ENCODE assay signal across 20 cellular contexts in genomic region chr16:51540259-51540658, GRCh38.
A peak's percentile ranks its signal among the peaks of the same experiment; 100 is the strongest.
DNase-seq lines count a peak whose midpoint lies in the region; ATAC-seq and TF ChIP-seq lines count a peak whose summit lies in the region.
"Had no signal": no experiment of that assay in that cellular context is flagged by ENCODE, and none has a peak within 500 bp of the region (broad histone marks: within the 10 kb centered on the region; RNA-seq: fewer than 3 reads in every experiment).

No MANE protein-coding gene starts in this region.

- no peaks in the 10 kb centered on the region for H3K9me3 ChIP-seq in ovary
- H3K9me3 ChIP-seq: upper lobe of left lung had no signal

- H3K4me1 Mint-ChIP-seq in HFFc6 (ENCODE audit: low read depth): peaks cover 45% of the 10 kb centered on the region
- no peaks in the 10 kb centered on the region for H3K4me1 Mint-ChIP-seq in activated CD4-positive, alpha-beta T cell treated with anti-CD3 and anti-CD28 coated beads, Interleukin-2, amount 10 ng/mL, durations not matched to agents 7 days and 5 days

- no peaks in the 10 kb centered on the region for H3K79me2 ChIP-seq in ACC112 (ENCODE audit: control insufficient read depth, insufficient read depth, low read length, unreplicated experiment)

- H3K4me3 ChIP-seq in ACC112 (ENCODE audit: low read depth, low read length) (no peak overlapping the region), ovary (no peak overlapping the region)
- H3K4me3 ChIP-seq: lung, upper lobe of left lung had no signal

- H3K4me1 ChIP-seq in ACC112 (ENCODE audit: control insufficient read depth, insufficient read depth, low read length, unreplicated experiment) (peaks cover 26% of the 10 kb centered on the region), foreskin keratinocyte (peaks cover 15% of the 10 kb centered on the region), ovary (ENCODE audit: insufficient read depth) (peaks cover 2% of the 10 kb centered on the region)
- H3K4me1 ChIP-seq: upper lobe of left lung had no signal

- in situ Hi-C loops in GM13976 (cut with MboI; ENCODE audit: low sequenced_read_pairs, unreplicated experiment): no loop called here

- CTCF ChIA-PET in activated CD4-positive, alpha-beta T cell treated with anti-CD3 and anti-CD28 coated beads, Interleukin-2, amount 10 ng/mL, durations not matched to agents 7 days and 5 days (lab: Charles Lee): no interaction called here

- POLR2A ChIA-PET in activated CD4-positive, alpha-beta T cell treated with anti-CD3 and anti-CD28 coated beads, Interleukin-2, amount 10 ng/mL, durations not matched to agents 7 days and 5 days (lab: Charles Lee): no interaction called here

- no peak for TF ChIP-seq POLR2A in ovary (IDR thresholded peaks at IDR 0.05)

- H2AFZ ChIP-seq in ACC112 (ENCODE audit: low read length, unreplicated experiment): no peak overlapping the region

- TF ChIP-seq CTCF in HFFc6 (IDR thresholded peaks at IDR 0.05): no peak
- no peak for TF ChIP-seq CTCF in foreskin keratinocyte (conservative IDR thresholded peaks at IDR 0.05)
- TF ChIP-seq CTCF in GM13976 (IDR thresholded peaks at IDR 0.05; ENCODE audit: borderline replicate concordance, control extremely low read depth, extremely low read depth, insufficient read depth, missing control alignments): no peak
- no peak for TF ChIP-seq CTCF in ovary (IDR thresholded peaks at IDR 0.05)

- DNase-seq in HFFc6: peak; percentile 48
- DNase-seq in amniotic epithelial cell (ENCODE audit: low read depth): peak; percentile 42
- DNase-seq in foreskin keratinocyte: peak in 1 of 2 donors; percentile 51
- no peak for DNase-seq in activated CD4-positive, alpha-beta T cell treated with anti-CD3 and anti-CD28 coated beads, Interleukin-2, amount 10 ng/mL, durations not matched to agents 7 days and 5 days
- DNase-seq in SIG-M5 (lab: John Stamatoyannopoulos, UW): no peak
- no peak for DNase-seq in GM13976 (ENCODE audit: low spot score)
- DNase-seq in ovary: no peak
- DNase-seq: activated CD4-positive, alpha-beta T cell treated with anti-CD3 and anti-CD28 coated beads, Interleukin-2, amount 50 U/mL, for 1 hour; activated naive CD4-positive, alpha-beta T cell treated with anti-CD3 and anti-CD28 coated beads, Interleukin-2, amount 50 U/mL, for 16 hours; Calu3; central memory CD4-positive, alpha-beta T cell; effector memory CD4-positive, alpha-beta T cell; H7; MM.1S; NCI-H187 treated with DMSO at 0.1 percent for 48 hours; OCI-M1 had no signal

- H3K4me3 Mint-ChIP-seq in HFFc6: peak overlapping the region; percentile 67
- H3K4me3 Mint-ChIP-seq in activated CD4-positive, alpha-beta T cell treated with anti-CD3 and anti-CD28 coated beads, Interleukin-2, amount 10 ng/mL, durations not matched to agents 7 days and 5 days: no peak overlapping the region
- H3K4me3 Mint-ChIP-seq: stimulated activated naive CD8-positive, alpha-beta T cell treated with anti-CD3 and anti-CD28 coated beads, Interleukin-15, Interleukin-2, amounts not matched to agents 100 ng/mL and 50 ng/mL, for 24 hours had no signal

- H3K27ac Mint-ChIP-seq in HFFc6: peak overlapping the region; percentile 85
- H3K27ac Mint-ChIP-seq in activated CD4-positive, alpha-beta T cell treated with anti-CD3 and anti-CD28 coated beads, Interleukin-2, amount 10 ng/mL, durations not matched to agents 7 days and 5 days: no peak overlapping the region
- H3K27ac Mint-ChIP-seq: stimulated activated naive CD8-positive, alpha-beta T cell treated with anti-CD3 and anti-CD28 coated beads, Interleukin-15, Interleukin-2, amounts not matched to agents 100 ng/mL and 50 ng/mL, for 24 hours had no signal

- no peak for TF ChIP-seq EP300 in ovary (IDR thresholded peaks at IDR 0.05)

- H3K36me3 Mint-ChIP-seq in HFFc6 (ENCODE audit: low read depth): no peaks in the 10 kb centered on the region
- H3K36me3 Mint-ChIP-seq in activated CD4-positive, alpha-beta T cell treated with anti-CD3 and anti-CD28 coated beads, Interleukin-2, amount 10 ng/mL, durations not matched to agents 7 days and 5 days (ENCODE audit: low read depth): no peaks in the 10 kb centered on the region

- H3K27me3 ChIP-seq in ACC112 (ENCODE audit: insufficient read depth, low read length) (no peaks in the 10 kb centered on the region), foreskin keratinocyte (no peaks in the 10 kb centered on the region), ovary (no peaks in the 10 kb centered on the region)
- H3K27me3 ChIP-seq: upper lobe of left lung had no signal

- H3K36me3 ChIP-seq in ACC112 (ENCODE audit: insufficient read depth, low read length) (no peaks in the 10 kb centered on the region), ovary (no peaks in the 10 kb centered on the region)
- H3K36me3 ChIP-seq: upper lobe of left lung had no signal

- H3K27ac ChIP-seq in ACC112 (ENCODE audit: low read depth, low read length): peak overlapping the region; percentile 91
- no peak overlapping the region for H3K27ac ChIP-seq in foreskin keratinocyte
- H3K27ac ChIP-seq in ovary: no peak overlapping the region
- H3K27ac ChIP-seq: upper lobe of left lung had no signal

- peak; percentile 52 for ATAC-seq in foreskin keratinocyte

- no peaks in the 10 kb centered on the region for H3K9me3 Mint-ChIP-seq in HFFc6
- no peaks in the 10 kb centered on the region for H3K9me3 Mint-ChIP-seq in activated CD4-positive, alpha-beta T cell treated with anti-CD3 and anti-CD28 coated beads, Interleukin-2, amount 10 ng/mL, durations not matched to agents 7 days and 5 days

- intact Hi-C loops in ovary (cut with DNase I): no loop called here

- no peaks in the 10 kb centered on the region; the same call in 1 of the 2 replicates for H3K27me3 Mint-ChIP-seq in HFFc6 (ENCODE audit: insufficient read depth)
- no peaks in the 10 kb centered on the region for H3K27me3 Mint-ChIP-seq in activated CD4-positive, alpha-beta T cell treated with anti-CD3 and anti-CD28 coated beads, Interleukin-2, amount 10 ng/mL, durations not matched to agents 7 days and 5 days
- H3K27me3 Mint-ChIP-seq: stimulated activated naive CD8-positive, alpha-beta T cell treated with anti-CD3 and anti-CD28 coated beads, Interleukin-15, Interleukin-2, amounts not matched to agents 100 ng/mL and 50 ng/mL, for 24 hours had no signal

- 58 to 67% (median 64%) methylated on average over 2 of the region's 2 CpGs for WGBS in ovary, 3 donors

Comparison
In these comparisons a context has a peak if more than half of its experiments do, and no peak if none do; other contexts are left out.
1. DNase-seq: peak in HFFc6 (single experiment) and amniotic epithelial cell (single experiment); none in activated CD4-positive, alpha-beta T cell treated with anti-CD3 and anti-CD28 coated beads, Interleukin-2, amount 10 ng/mL, durations not matched to agents 7 days and 5 days (single experiment), SIG-M5 (single experiment), GM13976 (single experiment) and ovary (0 of 5).